21 cellular contexts compared by ENCODE assay signal in the genomic region with DNA sequence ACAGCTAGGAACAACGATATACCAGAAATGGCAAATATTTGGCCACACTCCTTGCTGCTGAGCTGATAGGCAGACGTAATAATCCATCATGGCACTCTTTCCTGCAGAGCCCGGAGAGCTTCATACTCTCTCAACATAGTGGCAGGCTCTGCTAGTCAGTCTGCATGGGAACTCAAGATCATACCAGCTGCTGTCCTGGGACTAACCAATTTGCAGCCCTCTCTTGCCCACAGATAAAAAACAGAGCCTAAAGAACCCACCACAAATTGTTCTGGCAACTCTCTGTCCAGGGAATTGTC. TPM values are rescaled to one million over a fixed set of nuclear protein-coding genes. Genes with fewer than 3 reads are reported as not detected.
DNase-seq lines count a peak whose midpoint lies in the region; ATAC-seq lines count a peak whose summit lies in the region.
"Had no signal": no experiment of that assay in that cellular context is flagged by ENCODE, and none has a peak within 500 bp of the region (broad histone marks: within the 10 kb centered on the region; RNA-seq: fewer than 3 reads in every experiment).

No MANE protein-coding gene starts in this region.

- H3K4me3 Mint-ChIP-seq in activated naive CD8-positive, alpha-beta T cell: no peak overlapping the region
- no peak overlapping the region for H3K4me3 Mint-ChIP-seq in activated naive CD8-positive, alpha-beta T cell treated with anti-CD3 and anti-CD28 coated beads, Interleukin-2, amount 50 U/mL, for 24 hours
- H3K4me3 Mint-ChIP-seq in activated T-helper 1 cell treated with anti-CD3 and anti-CD28 coated beads, Interleukin-12 subunit alpha, Interleukin-12 subunit beta, Interleukin-2, Interleukin-4 antibody, amounts not matched to agents 30 ng/mL and 10 ng/mL and 1 ng/mL, durations not matched to agents 14 hours and 24 hours and 36 hours: no peak overlapping the region
- H3K4me3 Mint-ChIP-seq: CD14-positive monocyte, HFFc6 had no signal

- no peaks in the 10 kb centered on the region for H3K9me3 Mint-ChIP-seq in activated naive CD8-positive, alpha-beta T cell (ENCODE audit: low read depth)
- H3K9me3 Mint-ChIP-seq in activated naive CD8-positive, alpha-beta T cell treated with anti-CD3 and anti-CD28 coated beads, Interleukin-2, amount 50 U/mL, for 24 hours: no peaks in the 10 kb centered on the region
- no peaks in the 10 kb centered on the region for H3K9me3 Mint-ChIP-seq in activated T-helper 1 cell treated with anti-CD3 and anti-CD28 coated beads, Interleukin-12 subunit alpha, Interleukin-12 subunit beta, Interleukin-2, Interleukin-4 antibody, amounts not matched to agents 30 ng/mL and 10 ng/mL and 1 ng/mL, durations not matched to agents 14 hours and 24 hours and 36 hours
- H3K9me3 Mint-ChIP-seq: CD14-positive monocyte, HFFc6 had no signal

- ATAC-seq in activated naive CD8-positive, alpha-beta T cell treated with anti-CD3 and anti-CD28 coated beads, Interleukin-2, amount 50 U/mL, for 24 hours: no peak
- ATAC-seq in left lobe of liver (peak; percentile 62), HG03354 (IDR thresholded peaks at IDR 0.05; ENCODE audit: poor library complexity, severe bottlenecking, unreplicated experiment) (no peak)

- H3K36me3 Mint-ChIP-seq in activated naive CD8-positive, alpha-beta T cell: peaks cover 17% of the 10 kb centered on the region
- H3K36me3 Mint-ChIP-seq in activated naive CD8-positive, alpha-beta T cell treated with anti-CD3 and anti-CD28 coated beads, Interleukin-2, amount 50 U/mL, for 24 hours (ENCODE audit: low read depth): peaks cover 24% of the 10 kb centered on the region
- H3K36me3 Mint-ChIP-seq in activated T-helper 1 cell treated with anti-CD3 and anti-CD28 coated beads, Interleukin-12 subunit alpha, Interleukin-12 subunit beta, Interleukin-2, Interleukin-4 antibody, amounts not matched to agents 30 ng/mL and 10 ng/mL and 1 ng/mL, durations not matched to agents 14 hours and 24 hours and 36 hours (ENCODE audit: low read depth): peaks cover 52% of the 10 kb centered on the region

- intact Hi-C loops in activated T-helper 1 cell treated with anti-CD3 and anti-CD28 coated beads, Interleukin-12 subunit alpha, Interleukin-12 subunit beta, Interleukin-2, Interleukin-4 antibody, amounts not matched to agents 30 ng/mL and 10 ng/mL and 1 ng/mL, durations not matched to agents 14 hours and 24 hours and 36 hours (cut with micrococcal nuclease): loop anchor here (5.0 kb wide), 1 partner anchor 38 kb away; the partner anchor contains the start of gene ZPBP2

- no peaks in the 10 kb centered on the region for H3K27me3 Mint-ChIP-seq in activated naive CD8-positive, alpha-beta T cell
- H3K27me3 Mint-ChIP-seq in activated naive CD8-positive, alpha-beta T cell treated with anti-CD3 and anti-CD28 coated beads, Interleukin-2, amount 50 U/mL, for 24 hours: no peaks in the 10 kb centered on the region
- no peaks in the 10 kb centered on the region for H3K27me3 Mint-ChIP-seq in activated T-helper 1 cell treated with anti-CD3 and anti-CD28 coated beads, Interleukin-12 subunit alpha, Interleukin-12 subunit beta, Interleukin-2, Interleukin-4 antibody, amounts not matched to agents 30 ng/mL and 10 ng/mL and 1 ng/mL, durations not matched to agents 14 hours and 24 hours and 36 hours (ENCODE audit: insufficient read depth)

- no peak for DNase-seq in activated naive CD8-positive, alpha-beta T cell treated with anti-CD3 and anti-CD28 coated beads, Interleukin-2, amount 50 U/mL, for 24 hours
- no peak for DNase-seq in activated T-helper 1 cell treated with anti-CD3 and anti-CD28 coated beads, Interleukin-12 subunit alpha, Interleukin-12 subunit beta, Interleukin-2, Interleukin-4 antibody, amounts not matched to agents 30 ng/mL and 10 ng/mL and 1 ng/mL, durations not matched to agents 14 hours and 24 hours and 36 hours (ENCODE audit: low spot score)
- DNase-seq in left lobe of liver (ENCODE audit: low spot score): no peak
- DNase-seq in kidney tubule cell (ENCODE audit: low spot score): no peak
- DNase-seq in activated T-cell treated with anti-CD3 and anti-CD28 coated beads, Interleukin-2, amount 50 U/mL, for 1 hour: no peak
- DNase-seq: ACHN, DMS 273 treated with DMSO at 0.1 percent for 48 hours, H7, HFFc6, NCI-H1417 treated with DMSO at 0.1 percent for 48 hours, NCI-H1930, NCI-H226, NCI-H524, NCI-H82, SHP77 treated with DMSO at 0.1 percent for 48 hours had no signal

- peaks cover 16% of the 10 kb centered on the region for H3K4me1 Mint-ChIP-seq in activated naive CD8-positive, alpha-beta T cell (ENCODE audit: low read depth)
- H3K4me1 Mint-ChIP-seq in activated naive CD8-positive, alpha-beta T cell treated with anti-CD3 and anti-CD28 coated beads, Interleukin-2, amount 50 U/mL, for 24 hours: peaks cover 14% of the 10 kb centered on the region
- H3K4me1 Mint-ChIP-seq in activated T-helper 1 cell treated with anti-CD3 and anti-CD28 coated beads, Interleukin-12 subunit alpha, Interleukin-12 subunit beta, Interleukin-2, Interleukin-4 antibody, amounts not matched to agents 30 ng/mL and 10 ng/mL and 1 ng/mL, durations not matched to agents 14 hours and 24 hours and 36 hours (ENCODE audit: low read depth): peaks cover 45% of the 10 kb centered on the region

- peak overlapping the region; percentile 61 for H3K27ac Mint-ChIP-seq in activated naive CD8-positive, alpha-beta T cell
- H3K27ac Mint-ChIP-seq in activated naive CD8-positive, alpha-beta T cell treated with anti-CD3 and anti-CD28 coated beads, Interleukin-2, amount 50 U/mL, for 24 hours: no peak overlapping the region
- peak overlapping the region; percentile 33 for H3K27ac Mint-ChIP-seq in activated T-helper 1 cell treated with anti-CD3 and anti-CD28 coated beads, Interleukin-12 subunit alpha, Interleukin-12 subunit beta, Interleukin-2, Interleukin-4 antibody, amounts not matched to agents 30 ng/mL and 10 ng/mL and 1 ng/mL, durations not matched to agents 14 hours and 24 hours and 36 hours
- H3K27ac Mint-ChIP-seq: HFFc6 had no signal

RNA-seq across cellular contexts. Expression of gene GSDMB, which starts 13.5 kb away (rescaled TPM):
- total RNA-seq in activated T-helper 1 cell treated with anti-CD3 and anti-CD28 coated beads, Interleukin-12 subunit alpha, Interleukin-12 subunit beta, Interleukin-2, Interleukin-4 antibody, amounts not matched to agents 30 ng/mL and 10 ng/mL and 1 ng/mL, durations not matched to agents 14 hours and 24 hours and 36 hours: 23.8 and 27.4 TPM in 2 replicates
- 32.2 TPM for total RNA-seq in left lobe of liver

RNA-seq across cellular contexts. Expression of gene ORMDL3, which starts 22.5 kb away (rescaled TPM):
- total RNA-seq in activated T-helper 1 cell treated with anti-CD3 and anti-CD28 coated beads, Interleukin-12 subunit alpha, Interleukin-12 subunit beta, Interleukin-2, Interleukin-4 antibody, amounts not matched to agents 30 ng/mL and 10 ng/mL and 1 ng/mL, durations not matched to agents 14 hours and 24 hours and 36 hours: 70.8 and 77.4 TPM in 2 replicates
- total RNA-seq in left lobe of liver: 159 TPM

RNA-seq across cellular contexts. Expression of gene LRRC3C, which starts 22.6 kb away (rescaled TPM):
- not detected in 2 replicates for total RNA-seq in activated T-helper 1 cell treated with anti-CD3 and anti-CD28 coated beads, Interleukin-12 subunit alpha, Interleukin-12 subunit beta, Interleukin-2, Interleukin-4 antibody, amounts not matched to agents 30 ng/mL and 10 ng/mL and 1 ng/mL, durations not matched to agents 14 hours and 24 hours and 36 hours
- not detected for total RNA-seq in left lobe of liver
- total RNA-seq: H7, HFFc6, HT-29, M059J, RPMI7951 had no signal

RNA-seq across cellular contexts. Expression of gene ZPBP2, which starts 36.9 kb away (rescaled TPM):
- 0.37 TPM in 1 of 2 replicates, not detected in the other for total RNA-seq in activated T-helper 1 cell treated with anti-CD3 and anti-CD28 coated beads, Interleukin-12 subunit alpha, Interleukin-12 subunit beta, Interleukin-2, Interleukin-4 antibody, amounts not matched to agents 30 ng/mL and 10 ng/mL and 1 ng/mL, durations not matched to agents 14 hours and 24 hours and 36 hours
- total RNA-seq in left lobe of liver: not detected
- total RNA-seq: H7, HFFc6, HT-29, M059J, RPMI7951 had no signal

RNA-seq across cellular contexts. Expression of gene IKZF3, which starts 40.8 kb away (rescaled TPM):
- 22.8 and 25.1 TPM in 2 replicates for total RNA-seq in activated T-helper 1 cell treated with anti-CD3 and anti-CD28 coated beads, Interleukin-12 subunit alpha, Interleukin-12 subunit beta, Interleukin-2, Interleukin-4 antibody, amounts not matched to agents 30 ng/mL and 10 ng/mL and 1 ng/mL, durations not matched to agents 14 hours and 24 hours and 36 hours
- 0.63 TPM for total RNA-seq in left lobe of liver
- total RNA-seq: HFFc6, M059J, RPMI7951 had no signal
